36 cellular contexts compared by ENCODE assay signal in genomic region chr2:113000436-113000835, GRCh38. TPM values are rescaled to one million over a fixed set of nuclear protein-coding genes. Genes with fewer than 3 reads are reported as not detected.
"Had no signal": no experiment of that assay in that cellular context is flagged by ENCODE, and none has a peak within 500 bp of the region (broad histone marks: within the 10 kb centered on the region; RNA-seq: fewer than 3 reads in every experiment).

No MANE protein-coding gene starts in this region.

- H3K4me3 Mint-ChIP-seq: activated naive CD4-positive, alpha-beta T cell treated with anti-CD3 and anti-CD28 coated beads for 36 hours; activated naive CD8-positive, alpha-beta T cell treated with anti-CD3 and anti-CD28 coated beads, Interleukin-2, amount 10 ng/mL, durations not matched to agents 7 days and 5 days; immature natural killer cell; stimulated activated memory B cell treated with anti-CD40 and anti-IgM and Interleukin-4, amounts not matched to agents 10 μg/mL and 1 μg/mL and 100 μg/mL, for 72 hours; stimulated activated naive CD8-positive, alpha-beta T cell treated with anti-CD3 and anti-CD28 coated beads, Interleukin-15, amount 100 ng/mL, for 72 hours; type B pancreatic cell had no signal

- DNase-seq: activated CD4-positive, alpha-beta T cell treated with anti-CD3 and anti-CD28 coated beads for 48 hours; activated CD4-positive, alpha-beta T cell treated with anti-CD3 and anti-CD28 coated beads, Interleukin-2, amount 50 U/mL, for 48 hours; activated CD8-positive, alpha-beta memory T cell treated with anti-CD3 and anti-CD28 coated beads for 24 hours; activated effector memory CD4-positive, alpha-beta T cell treated with Interleukin-2 at 50 U/mL for 16 hours; activated naive CD4-positive, alpha-beta T cell treated with anti-CD3 and anti-CD28 coated beads for 36 hours; activated naive CD8-positive, alpha-beta T cell treated with anti-CD3 and anti-CD28 coated beads, Interleukin-2, amount 10 ng/mL, durations not matched to agents 7 days and 5 days; amniotic stem cell; caudate nucleus; cortex of kidney; foreskin fibroblast; head of caudate nucleus; hypothalamus; immature natural killer cell; kidney; left colon; midbrain; naive thymus-derived CD4-positive, alpha-beta T cell; occipital lobe; psoas muscle; stimulated activated CD4-positive, alpha-beta T cell treated with anti-CD3 and anti-CD28 coated beads, Interleukin-1b, Interleukin-23, amount 100 ng/mL, for 48 hours; stimulated activated CD4-positive, alpha-beta T cell treated with anti-CD3 and anti-CD28 coated beads, Interleukin-4, amount 100 ng/mL, for 4 hours; stimulated activated CD8-positive, alpha-beta memory T cell treated with anti-CD3 and anti-CD28 coated beads, Interleukin-4, amount 100 ng/mL, for 48 hours; stimulated activated naive CD8-positive, alpha-beta T cell treated with anti-CD3 and anti-CD28 coated beads, Interleukin-15, amount 100 ng/mL, for 72 hours; substantia nigra; uterus had no signal

- H3K79me2 ChIP-seq: parathyroid adenoma had no signal

- ATAC-seq: activated CD4-positive, CD25-positive, alpha-beta regulatory T cell treated with anti-CD3 and anti-CD28 coated beads, Interleukin-2, amount 50 U/mL, for 24 hours; esophagus mucosa; left colon; naive thymus-derived CD4-positive, alpha-beta T cell; psoas muscle; stimulated activated memory B cell treated with anti-CD40 and anti-IgM and Interleukin-4, amounts not matched to agents 10 μg/mL and 1 μg/mL and 100 μg/mL, for 72 hours; stimulated activated naive CD8-positive, alpha-beta T cell treated with anti-CD3 and anti-CD28 coated beads, Interleukin-15, amount 100 ng/mL, for 72 hours had no signal

- H3K36me3 Mint-ChIP-seq: type B pancreatic cell had no signal

- H3K36me3 ChIP-seq: uterus had no signal

- FAIRE-seq: endothelial cell of umbilical vein, kidney had no signal

- H3K9ac ChIP-seq: parathyroid adenoma had no signal

- H2AFZ ChIP-seq: parathyroid adenoma had no signal

- H3K4me3 ChIP-seq: psoas muscle, smooth muscle cell, uterus had no signal

- H3K27ac Mint-ChIP-seq: activated naive CD4-positive, alpha-beta T cell treated with anti-CD3 and anti-CD28 coated beads for 36 hours; activated naive CD8-positive, alpha-beta T cell treated with anti-CD3 and anti-CD28 coated beads, Interleukin-2, amount 10 ng/mL, durations not matched to agents 7 days and 5 days; immature natural killer cell; stimulated activated memory B cell treated with anti-CD40 and anti-IgM and Interleukin-4, amounts not matched to agents 10 μg/mL and 1 μg/mL and 100 μg/mL, for 72 hours; stimulated activated naive CD8-positive, alpha-beta T cell treated with anti-CD3 and anti-CD28 coated beads, Interleukin-15, amount 100 ng/mL, for 72 hours; type B pancreatic cell had no signal

- H3K27me3 Mint-ChIP-seq: activated naive CD8-positive, alpha-beta T cell treated with anti-CD3 and anti-CD28 coated beads, Interleukin-2, amount 10 ng/mL, durations not matched to agents 7 days and 5 days; stimulated activated naive CD8-positive, alpha-beta T cell treated with anti-CD3 and anti-CD28 coated beads, Interleukin-15, amount 100 ng/mL, for 72 hours had no signal

- H3K4me1 ChIP-seq: parathyroid adenoma, psoas muscle, uterus had no signal

- H3K9me3 ChIP-seq: psoas muscle, uterus had no signal

- H3K27ac ChIP-seq: parathyroid adenoma, psoas muscle, uterus, VCaP had no signal

- H3K4me2 ChIP-seq: smooth muscle cell had no signal

- H3K27me3 ChIP-seq: uterus had no signal

RNA-seq across cellular contexts. Expression of gene IL36A, which starts 4.8 kb away (rescaled TPM):
- total RNA-seq: activated naive CD4-positive, alpha-beta T cell treated with anti-CD3 and anti-CD28 coated beads for 36 hours; activated naive CD8-positive, alpha-beta T cell treated with anti-CD3 and anti-CD28 coated beads, Interleukin-2, amount 10 ng/mL, durations not matched to agents 7 days and 5 days; chondrocyte; endothelial cell of umbilical vein; kidney; left colon; liver; occipital lobe; psoas muscle; smooth muscle cell; uterus had no signal
- polyA plus RNA-seq: endothelial cell of umbilical vein, immature natural killer cell, liver, neural cell, psoas muscle, smooth muscle cell had no signal

RNA-seq across cellular contexts. Expression of gene IL36G, which starts 22.6 kb away (rescaled TPM):
- total RNA-seq: activated naive CD4-positive, alpha-beta T cell treated with anti-CD3 and anti-CD28 coated beads for 36 hours; activated naive CD8-positive, alpha-beta T cell treated with anti-CD3 and anti-CD28 coated beads, Interleukin-2, amount 10 ng/mL, durations not matched to agents 7 days and 5 days; chondrocyte; endothelial cell of umbilical vein; kidney; liver; naive thymus-derived CD4-positive, alpha-beta T cell; occipital lobe; psoas muscle; uterus had no signal
- polyA plus RNA-seq: endothelial cell of umbilical vein; immature natural killer cell; liver; naive thymus-derived CD4-positive, alpha-beta T cell; neural cell; psoas muscle had no signal

RNA-seq across cellular contexts. Expression of gene IL36B, which starts 52.2 kb away (rescaled TPM):
- total RNA-seq: activated naive CD4-positive, alpha-beta T cell treated with anti-CD3 and anti-CD28 coated beads for 36 hours; activated naive CD8-positive, alpha-beta T cell treated with anti-CD3 and anti-CD28 coated beads, Interleukin-2, amount 10 ng/mL, durations not matched to agents 7 days and 5 days; chondrocyte; endothelial cell of umbilical vein; kidney; left colon; liver; naive thymus-derived CD4-positive, alpha-beta T cell; occipital lobe; psoas muscle; smooth muscle cell; uterus had no signal
- polyA plus RNA-seq: endothelial cell of umbilical vein; immature natural killer cell; liver; naive thymus-derived CD4-positive, alpha-beta T cell; neural cell; psoas muscle; smooth muscle cell had no signal

RNA-seq across cellular contexts. Expression of gene IL36RN, which starts 58.6 kb away (rescaled TPM):
- total RNA-seq: activated naive CD4-positive, alpha-beta T cell treated with anti-CD3 and anti-CD28 coated beads for 36 hours; activated naive CD8-positive, alpha-beta T cell treated with anti-CD3 and anti-CD28 coated beads, Interleukin-2, amount 10 ng/mL, durations not matched to agents 7 days and 5 days; chondrocyte; endothelial cell of umbilical vein; kidney; left colon; liver; occipital lobe; psoas muscle; uterus had no signal
- polyA plus RNA-seq: endothelial cell of umbilical vein; immature natural killer cell; liver; naive thymus-derived CD4-positive, alpha-beta T cell; neural cell; psoas muscle had no signal
